8 cellular contexts compared by ENCODE assay signal in the genomic region with DNA sequence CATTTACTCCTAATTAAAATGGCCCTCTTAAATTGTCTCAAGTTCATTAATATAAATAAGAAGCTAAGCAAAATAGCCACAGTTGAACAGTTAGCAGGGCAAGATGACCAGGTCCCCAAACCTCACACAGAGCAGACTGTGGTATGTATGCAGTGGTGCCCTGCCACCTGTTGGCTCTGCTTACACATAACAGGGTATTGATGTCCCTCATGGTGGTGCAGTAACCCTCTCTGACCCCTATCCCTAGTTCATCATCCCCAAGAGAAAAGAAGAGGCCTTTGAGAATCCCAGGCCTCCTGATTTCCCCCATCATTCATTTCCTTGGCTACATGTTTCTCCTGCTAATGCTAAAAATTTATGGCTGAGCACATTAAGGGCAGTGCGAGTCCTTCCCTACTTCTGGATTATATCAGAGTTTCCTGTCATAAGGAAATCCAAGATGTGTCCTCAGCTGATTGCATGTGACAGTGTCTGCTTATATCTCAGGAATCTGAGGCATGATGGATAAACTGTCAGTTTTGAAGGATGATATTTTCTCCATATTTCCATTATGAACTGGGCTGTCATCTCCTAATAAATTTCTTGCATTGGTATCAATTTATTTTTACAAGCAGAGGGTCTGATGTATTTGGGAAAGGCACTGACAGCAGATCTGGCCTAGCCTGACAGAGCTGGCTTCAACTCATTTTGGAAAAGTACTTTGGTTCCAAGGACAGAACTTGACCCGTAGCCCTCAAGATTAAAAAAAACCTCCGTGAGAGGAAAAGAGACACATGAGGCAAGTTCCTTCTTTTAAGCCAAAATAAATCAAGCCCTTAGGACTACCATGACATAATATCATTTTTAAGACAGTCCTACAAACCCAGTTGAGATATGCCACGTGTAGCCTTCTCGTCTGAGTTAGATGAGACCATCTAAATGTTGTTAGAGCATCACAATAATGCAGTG.
DNase-seq lines count a peak whose midpoint lies in the region; ATAC-seq and TF ChIP-seq lines count a peak whose summit lies in the region.

No MANE protein-coding gene starts in this region.

- peaks cover 5% of the 10 kb centered on the region for H3K9me3 ChIP-seq in left ventricle myocardium inferior (replicated peaks)

- intact Hi-C loops in left ventricle myocardium inferior (cut with micrococcal nuclease) = loop anchor here (10.0 kb wide), 1 partner anchor 233 kb away; no protein-coding TSS in a partner anchor

- H3K27ac ChIP-seq in left ventricle myocardium inferior (replicated peaks) = peak overlapping the region; percentile 77

- peak; percentile 93 for ATAC-seq in HG03159 (IDR thresholded peaks at IDR 0.05; ENCODE audit: unreplicated experiment)
- ATAC-seq in HG02678 (IDR thresholded peaks at IDR 0.05; ENCODE audit: unreplicated experiment) = no peak
- no peak for ATAC-seq in GM19324 (IDR thresholded peaks at IDR 0.05; ENCODE audit: low FRiP score, unreplicated experiment)

- peaks cover 39% of the 10 kb centered on the region for H3K4me1 ChIP-seq in left ventricle myocardium inferior

- H3K4me3 ChIP-seq in GM12864 (ENCODE audit: low read depth, low read length) = no peak overlapping the region
- no peak overlapping the region for H3K4me3 ChIP-seq in left ventricle myocardium inferior

- TF ChIP-seq CTCF in GM12864 (IDR thresholded peaks at IDR 0.05; ENCODE audit: low read depth, low read length, missing control alignments) (peak; percentile 53), left ventricle myocardium inferior (IDR thresholded peaks at IDR 0.05; ENCODE audit: borderline replicate concordance) (peak; percentile 58)

- no peaks in the 10 kb centered on the region for H3K27me3 ChIP-seq in left ventricle myocardium inferior (ENCODE audit: low read depth)

- peak; percentile 62 for DNase-seq in A172 (ENCODE audit: low spot score)
- no peak for DNase-seq in GM12864 (ENCODE audit: low read depth)
- DNase-seq in RPMI7951 (ENCODE audit: low read depth) = peak; percentile 46
- no peak for DNase-seq in left ventricle myocardium inferior
- DNase-seq in NCI-H128 (lab: John Stamatoyannopoulos, UW; ENCODE audit: unreplicated experiment) = no peak

- H3K36me3 ChIP-seq in left ventricle myocardium inferior = no peaks in the 10 kb centered on the region

Comparison
In these comparisons a context has a peak if more than half of its experiments do, and no peak if none do; other contexts are left out.
1. DNase-seq: peak in A172 (single experiment) and RPMI7951 (single experiment); none in GM12864 (single experiment), left ventricle myocardium inferior (single experiment) and NCI-H128 (single experiment).